Comparison of ENCODE assay signal across 14 cellular contexts in the genomic region with DNA sequence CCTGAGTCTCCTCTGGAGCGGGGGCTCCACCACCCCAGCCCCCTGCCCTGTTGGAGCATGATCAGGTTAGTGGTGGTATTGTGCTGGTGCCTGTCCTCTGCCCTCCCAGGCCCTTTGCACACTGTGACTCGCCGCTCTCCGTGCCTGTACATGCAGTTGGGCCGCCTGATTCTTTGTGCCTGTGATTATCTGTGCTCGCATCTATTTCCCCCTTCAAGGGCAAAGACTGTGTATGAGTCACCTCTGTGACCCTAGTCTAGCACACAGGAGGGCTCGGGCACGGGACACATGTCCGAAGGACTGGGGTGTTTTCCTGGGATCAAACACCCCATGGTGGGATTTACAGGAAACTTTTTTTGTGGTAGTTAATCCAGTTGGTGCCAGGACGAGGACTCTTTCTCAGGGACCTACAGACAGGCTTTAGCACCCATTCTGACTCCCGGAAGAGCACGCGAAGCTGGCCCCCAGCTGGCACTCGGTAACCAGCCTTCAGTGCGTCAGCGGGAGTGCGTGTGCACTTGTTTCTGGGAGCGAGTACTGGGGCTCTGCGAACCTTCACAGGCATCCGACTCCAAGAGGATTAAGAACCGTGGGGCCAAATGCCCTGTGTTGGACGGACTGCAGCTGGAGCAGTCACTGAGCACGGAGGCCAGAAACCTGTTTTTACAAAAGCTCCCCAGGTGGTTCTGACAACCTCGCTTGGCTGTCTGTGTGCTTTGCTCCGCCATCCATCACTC. TPM values are rescaled to one million over a fixed set of nuclear protein-coding genes. Genes with fewer than 3 reads are reported as not detected.
DNase-seq lines count a peak whose midpoint lies in the region; ATAC-seq and TF ChIP-seq lines count a peak whose summit lies in the region.
"Had no signal": no experiment of that assay in that cellular context is flagged by ENCODE, and none has a peak within 500 bp of the region (broad histone marks: within the 10 kb centered on the region; RNA-seq: fewer than 3 reads in every experiment).

No MANE protein-coding gene starts in this region.

- TF ChIP-seq POLR2A in Peyer's patch (IDR thresholded peaks at IDR 0.05) = peak; percentile 33 to 68
- TF ChIP-seq POLR2A in lower leg skin (IDR thresholded peaks at IDR 0.05) = no peak

- no peak for ATAC-seq in CD8-positive, alpha-beta T cell
- no peak for ATAC-seq in stimulated activated memory B cell treated with anti-CD40 and anti-IgM and Interleukin-4, amounts not matched to agents 10 μg/mL and 1 μg/mL and 100 μg/mL, for 72 hours

- peak overlapping the region; percentile 30 for H3K27ac Mint-ChIP-seq in CD8-positive, alpha-beta T cell
- H3K27ac Mint-ChIP-seq in stimulated activated memory B cell treated with anti-CD40 and anti-IgM and Interleukin-4, amounts not matched to agents 10 μg/mL and 1 μg/mL and 100 μg/mL, for 72 hours = no peak overlapping the region
- H3K27ac Mint-ChIP-seq: T-helper 2 cell treated with Interferon-gamma antibody and Interleukin-4, amounts not matched to agents 5 μg/mL and 100 μg/mL, for 36 hours had no signal

- H3K18ac ChIP-seq in neuronal stem cell (ENCODE audit: low read length) = no peak overlapping the region

- H2BK5ac ChIP-seq in neuronal stem cell (ENCODE audit: low read length) = no peak overlapping the region

- H3K4me2 ChIP-seq in neuronal stem cell (ENCODE audit: insufficient read depth, low read length, poor library complexity, severe bottlenecking) = no peak overlapping the region

- no peak for TF ChIP-seq CTCF in CD8-positive, alpha-beta T cell (IDR thresholded peaks at IDR 0.05)
- TF ChIP-seq CTCF in Peyer's patch (IDR thresholded peaks at IDR 0.05) (no peak), epithelial cell of esophagus (IDR thresholded peaks at IDR 0.05; ENCODE audit: insufficient read depth, low read depth, low read length, missing control alignments) (no peak), lower leg skin (IDR thresholded peaks at IDR 0.05) (no peak)

- H3K4ac ChIP-seq in neuronal stem cell (ENCODE audit: low read length) = no peak overlapping the region

- DNase-seq in CD8-positive, alpha-beta T cell = no peak
- DNase-seq in Peyer's patch = peak in 2 of 3 donors; percentile 73 to 79
- peak; percentile 42 for DNase-seq in epithelial cell of esophagus (ENCODE audit: low read depth)
- no peak for DNase-seq in neuronal stem cell (ENCODE audit: low spot score)
- DNase-seq in lower leg skin (ENCODE audit: low spot score in 2 of 2) = no peak
- DNase-seq in ecto neural progenitor cell (ENCODE audit: low spot score) = no peak
- DNase-seq in SJCRH30 = no peak
- DNase-seq: activated T-cell treated with anti-CD3 and anti-CD28 coated beads, Interleukin-2, amount 50 U/mL, for 24 hours; effector memory CD4-positive, alpha-beta T cell had no signal

- no peak overlapping the region for H2AK5ac ChIP-seq in neuronal stem cell (ENCODE audit: low read depth, low read length)

- peak overlapping the region; percentile 28 for H3K14ac ChIP-seq in neuronal stem cell (ENCODE audit: low read length)

- H2BK15ac ChIP-seq in neuronal stem cell (ENCODE audit: low read length) = no peak overlapping the region

- no CpG with 5 or more reads among the region's 25 CpGs for WGBS in neuronal stem cell (ENCODE audit: extremely low coverage in 2 of 2, insufficient read length in 2 of 2, insufficient replicate concordance in 1 of 2), 2 donors
- 48 to 50% methylated on average over 23 to 25 of the region's 25 CpGs for WGBS in lower leg skin, 2 donors

- H4K91ac ChIP-seq in neuronal stem cell (ENCODE audit: low read depth, low read length, poor library complexity) = no peak overlapping the region

- H3K27ac ChIP-seq in CD8-positive, alpha-beta T cell (ENCODE audit: low read depth, low read length) = no peak overlapping the region
- H3K27ac ChIP-seq in Peyer's patch (peak overlapping the region in 3 of 4 donors; percentile 51 to 88 (median 87)), neuronal stem cell (replicated peaks; ENCODE audit: low read length) (no peak overlapping the region), SJCRH30 (no peak overlapping the region)
- H3K27ac ChIP-seq: thoracic aorta had no signal

- H2BK12ac ChIP-seq in neuronal stem cell (ENCODE audit: low read length) = no peak overlapping the region

- H3K4me3 ChIP-seq in CD8-positive, alpha-beta T cell (ENCODE audit: low read depth, low read length) = no peak overlapping the region
- peak overlapping the region in 2 of 4 donors; percentile 0 to 33 for H3K4me3 ChIP-seq in Peyer's patch
- no peak overlapping the region for H3K4me3 ChIP-seq in epithelial cell of esophagus (ENCODE audit: low read length)
- H3K4me3 ChIP-seq in neuronal stem cell (ENCODE audit: low read length in 2 of 2) = no peak overlapping the region
- no peak overlapping the region for H3K4me3 ChIP-seq in lower leg skin (ENCODE audit: low read depth, poor library complexity, severe bottlenecking)
- H3K4me3 ChIP-seq in SJCRH30 = no peak overlapping the region
- H3K4me3 ChIP-seq: HAP-1, thoracic aorta had no signal

- H3K36me3 Mint-ChIP-seq in CD8-positive, alpha-beta T cell = peaks cover 5% of the 10 kb centered on the region
- H3K36me3 Mint-ChIP-seq in stimulated activated memory B cell treated with anti-CD40 and anti-IgM and Interleukin-4, amounts not matched to agents 10 μg/mL and 1 μg/mL and 100 μg/mL, for 72 hours = no peaks in the 10 kb centered on the region
- H3K36me3 Mint-ChIP-seq: CD4-positive, alpha-beta memory T cell had no signal

- H2BK120ac ChIP-seq in neuronal stem cell (ENCODE audit: low read depth, low read length) = no peak overlapping the region

- H3K27me3 Mint-ChIP-seq in CD8-positive, alpha-beta T cell (ENCODE audit: low read depth) = no peaks in the 10 kb centered on the region
- no peaks in the 10 kb centered on the region for H3K27me3 Mint-ChIP-seq in stimulated activated memory B cell treated with anti-CD40 and anti-IgM and Interleukin-4, amounts not matched to agents 10 μg/mL and 1 μg/mL and 100 μg/mL, for 72 hours
- H3K27me3 Mint-ChIP-seq: activated T-cell treated with anti-CD3 and anti-CD28 coated beads, Interleukin-2, amount 50 U/mL, for 24 hours; CD4-positive, alpha-beta memory T cell had no signal

- no peaks in the 10 kb centered on the region for H3K27me3 ChIP-seq in CD8-positive, alpha-beta T cell (ENCODE audit: insufficient read depth, low read length)
- H3K27me3 ChIP-seq in Peyer's patch = no peaks in the 10 kb centered on the region
- no peaks in the 10 kb centered on the region for H3K27me3 ChIP-seq in neuronal stem cell (ENCODE audit: control insufficient read depth in 3 of 3, insufficient read depth in 3 of 3, low read depth in 1 of 3, low read length in 3 of 3)
- H3K27me3 ChIP-seq in SJCRH30 = no peaks in the 10 kb centered on the region

- peak overlapping the region; percentile 74 for H3K9ac ChIP-seq in neuronal stem cell (ENCODE audit: low read depth, low read length, poor library complexity)

- peaks cover 83% of the 10 kb centered on the region for H3K4me1 Mint-ChIP-seq in CD8-positive, alpha-beta T cell (ENCODE audit: low read depth)
- H3K4me1 Mint-ChIP-seq in stimulated activated memory B cell treated with anti-CD40 and anti-IgM and Interleukin-4, amounts not matched to agents 10 μg/mL and 1 μg/mL and 100 μg/mL, for 72 hours = peaks cover 82% of the 10 kb centered on the region

- peaks cover 57% of the 10 kb centered on the region for H3K4me1 ChIP-seq in CD8-positive, alpha-beta T cell (ENCODE audit: insufficient read depth, low read length)
- H3K4me1 ChIP-seq in Peyer's patch (peaks cover 13 to 99% (median 19%) of the 10 kb centered on the region in 4 donors), neuronal stem cell (ENCODE audit: control insufficient read depth in 2 of 2, insufficient read depth in 1 of 2, low read depth in 1 of 2, low read length in 2 of 2) (peaks cover 31 to 62% of the 10 kb centered on the region in 2 donors), SJCRH30 (peaks cover 19% of the 10 kb centered on the region)

- intact Hi-C loops in CD8-positive, alpha-beta T cell (cut with DNase I, micrococcal nuclease) = no loop called here
- intact Hi-C loops in lower leg skin (cut with DNase I; ENCODE audit: low total_unique reads) = no loop called here

- POLR2A ChIA-PET in CD8-positive, alpha-beta T cell (lab: Charles Lee) = no interaction called here

- no peaks in the 10 kb centered on the region for H3K36me3 ChIP-seq in CD8-positive, alpha-beta T cell (ENCODE audit: insufficient read depth, low read length)
- no peaks in the 10 kb centered on the region for H3K36me3 ChIP-seq in Peyer's patch
- H3K36me3 ChIP-seq in neuronal stem cell (replicated peaks in 1 of 2; ENCODE audit: control insufficient read depth in 2 of 2, insufficient read depth in 2 of 2, low read length in 2 of 2) = peaks cover 6 to 14% of the 10 kb centered on the region in 2 donors
- no peaks in the 10 kb centered on the region for H3K36me3 ChIP-seq in SJCRH30
- H3K36me3 ChIP-seq: thoracic aorta had no signal

- H3K23ac ChIP-seq in neuronal stem cell (ENCODE audit: low read depth, low read length, poor library complexity) = no peak overlapping the region

- no peaks in the 10 kb centered on the region for H3K9me3 ChIP-seq in CD8-positive, alpha-beta T cell (ENCODE audit: low read length)
- no peaks in the 10 kb centered on the region for H3K9me3 ChIP-seq in Peyer's patch
- H3K9me3 ChIP-seq in neuronal stem cell (replicated peaks in 1 of 2; ENCODE audit: control insufficient read depth in 2 of 2, insufficient read depth in 1 of 2, low read depth in 1 of 2, low read length in 2 of 2) = no peaks in the 10 kb centered on the region
- no peaks in the 10 kb centered on the region for H3K9me3 ChIP-seq in SJCRH30 (replicated peaks)
- H3K9me3 ChIP-seq: HAP-1, thoracic aorta had no signal

- no peaks in the 10 kb centered on the region for H3K9me3 Mint-ChIP-seq in CD8-positive, alpha-beta T cell
- no peaks in the 10 kb centered on the region for H3K9me3 Mint-ChIP-seq in stimulated activated memory B cell treated with anti-CD40 and anti-IgM and Interleukin-4, amounts not matched to agents 10 μg/mL and 1 μg/mL and 100 μg/mL, for 72 hours
- H3K9me3 Mint-ChIP-seq: activated T-cell treated with anti-CD3 and anti-CD28 coated beads, Interleukin-2, amount 50 U/mL, for 24 hours; CD4-positive, alpha-beta memory T cell; T-helper 2 cell treated with Interferon-gamma antibody and Interleukin-4, amounts not matched to agents 5 μg/mL and 100 μg/mL, for 36 hours had no signal

- CTCF ChIA-PET in CD8-positive, alpha-beta T cell (lab: Charles Lee) = no interaction called here

- peaks cover 24% of the 10 kb centered on the region for H3K79me1 ChIP-seq in neuronal stem cell (ENCODE audit: low read depth, low read length)

- H4K8ac ChIP-seq in neuronal stem cell (ENCODE audit: low read depth, low read length) = no peak overlapping the region

- no peak overlapping the region for H2AFZ ChIP-seq in neuronal stem cell (ENCODE audit: low read length)

- no peak overlapping the region for H3K4me3 Mint-ChIP-seq in CD8-positive, alpha-beta T cell
- H3K4me3 Mint-ChIP-seq in stimulated activated memory B cell treated with anti-CD40 and anti-IgM and Interleukin-4, amounts not matched to agents 10 μg/mL and 1 μg/mL and 100 μg/mL, for 72 hours = no peak overlapping the region
- H3K4me3 Mint-ChIP-seq: activated T-cell treated with anti-CD3 and anti-CD28 coated beads, Interleukin-2, amount 50 U/mL, for 24 hours; T-helper 2 cell treated with Interferon-gamma antibody and Interleukin-4, amounts not matched to agents 5 μg/mL and 100 μg/mL, for 36 hours had no signal

RNA-seq across cellular contexts. Expression of gene PPP1R37, which starts 6.7 kb away (rescaled TPM):
- total RNA-seq in CD8-positive, alpha-beta T cell = 10 to 100 TPM; 19.3 to 19.9 TPM
- total RNA-seq in Peyer's patch (10 to 100 TPM; 41.8 to 75.1 (median 54.2) TPM), lower leg skin (10 to 100 TPM; 37.4 to 55.2 (median 52.1) TPM)
- polyA plus RNA-seq in neuronal stem cell (2013, experiment 1 of 2) = 15.6 TPM
- polyA plus RNA-seq in neuronal stem cell (2013, experiment 2 of 2) = 15.8 TPM
- 19.4 and 20.0 TPM in 2 replicates for total RNA-seq in SJCRH30 (2014; rRNA removed; shearing (Covaris generic))

RNA-seq across cellular contexts. Expression of gene GEMIN7, which starts 20.6 kb away (rescaled TPM):
- 1 to 10 TPM; 7.2 to 7.7 TPM for total RNA-seq in CD8-positive, alpha-beta T cell
- total RNA-seq in Peyer's patch (10 to 100 TPM in 3 of 4 donors, not detected in 1; 28.7 to 34.2 (median 29.6) TPM), lower leg skin (10 to 100 TPM; 11.8 to 24.9 (median 21.5) TPM)
- polyA plus RNA-seq in neuronal stem cell (2013, experiment 1 of 2) = 19.2 TPM
- 18.7 TPM for polyA plus RNA-seq in neuronal stem cell (2013, experiment 2 of 2)
- 37.3 and 37.9 TPM in 2 replicates for total RNA-seq in SJCRH30 (2014; rRNA removed; shearing (Covaris generic))

RNA-seq across cellular contexts. Expression of gene ZNF296, which starts 23.4 kb away (rescaled TPM):
- 1 to 10 TPM; 2.6 to 3.4 TPM for total RNA-seq in CD8-positive, alpha-beta T cell
- total RNA-seq in Peyer's patch = 1 to 10 TPM in 3 of 4 donors, not detected in 1; 2.1 to 5.5 (median 5.4) TPM
- polyA plus RNA-seq in neuronal stem cell (2013, experiment 1 of 2) = 1.2 TPM
- 1.0 TPM for polyA plus RNA-seq in neuronal stem cell (2013, experiment 2 of 2)
- total RNA-seq in lower leg skin = 1 to 10 TPM; 2.4 to 7.8 (median 4.8) TPM
- not detected in 2 replicates for total RNA-seq in SJCRH30 (2014; rRNA removed; shearing (Covaris generic))

Comparison
In these comparisons a context has a peak if more than half of its experiments do, and no peak if none do; other contexts are left out.
1. DNase-seq: peak in Peyer's patch (2 of 3) and epithelial cell of esophagus (single experiment); none in CD8-positive, alpha-beta T cell (0 of 7), neuronal stem cell (single experiment), lower leg skin (0 of 2), ecto neural progenitor cell (single experiment) and SJCRH30 (0 of 2).
2. H3K27ac ChIP-seq: peak in Peyer's patch (3 of 4); none in CD8-positive, alpha-beta T cell (single experiment), neuronal stem cell (single experiment) and SJCRH30 (single experiment).
3. POLR2A ChIP-seq: peak in Peyer's patch (2 of 2); none in lower leg skin (0 of 2).